8 cellular contexts compared by ENCODE assay signal in genomic region chr11:9004310-9004945, GRCh38. TPM values are rescaled to one million over a fixed set of nuclear protein-coding genes. Genes with fewer than 3 reads are reported as not detected.
DNase-seq lines count a peak whose midpoint lies in the region; ATAC-seq and TF ChIP-seq lines count a peak whose summit lies in the region.

No MANE protein-coding gene starts in this region.

- no peaks in the 10 kb centered on the region for H3K4me1 ChIP-seq in cardiac muscle cell (ENCODE audit: low read depth)
- no peaks in the 10 kb centered on the region for H3K4me1 ChIP-seq in prostate gland (replicated peaks)

- peaks cover 27% of the 10 kb centered on the region for H3K4me1 Mint-ChIP-seq in activated T-cell treated with anti-CD3 and anti-CD28 coated beads, Interleukin-2, amount 50 U/mL, for 24 hours (ENCODE audit: low read depth)

- TF ChIP-seq CTCF in cardiac muscle cell (IDR thresholded peaks at IDR 0.05; ENCODE audit: low read depth, low read length) (no peak), fibroblast of villous mesenchyme (IDR thresholded peaks at IDR 0.05; ENCODE audit: insufficient read depth, low read depth, low read length) (no peak), prostate gland (IDR thresholded peaks at IDR 0.05) (no peak)

- no peaks in the 10 kb centered on the region for H3K36me3 Mint-ChIP-seq in activated T-cell treated with anti-CD3 and anti-CD28 coated beads, Interleukin-2, amount 50 U/mL, for 24 hours (ENCODE audit: low read depth)

- peak overlapping the region; percentile 18 for H3K4me3 Mint-ChIP-seq in activated T-cell treated with anti-CD3 and anti-CD28 coated beads, Interleukin-2, amount 50 U/mL, for 24 hours

- no peak for ATAC-seq in GM21619 (IDR thresholded peaks at IDR 0.05; ENCODE audit: unreplicated experiment)

- H3K9me3 ChIP-seq in cardiac muscle cell (ENCODE audit: low read depth): no peaks in the 10 kb centered on the region
- no peaks in the 10 kb centered on the region for H3K9me3 ChIP-seq in prostate gland

- TF ChIP-seq POLR2A in prostate gland (IDR thresholded peaks at IDR 0.05): no peak

- peak overlapping the region; percentile 25 for H3K4me3 ChIP-seq in cardiac muscle cell
- peak overlapping the region; percentile 54 for H3K4me3 ChIP-seq in fibroblast of villous mesenchyme (ENCODE audit: low read depth, low read length)
- peak overlapping the region; percentile 22 to 34 for H3K4me3 ChIP-seq in prostate gland

- no peak overlapping the region for H3K27ac ChIP-seq in cardiac muscle cell
- no peak overlapping the region for H3K27ac ChIP-seq in prostate gland

- peak overlapping the region; percentile 35 for H3K27ac Mint-ChIP-seq in activated T-cell treated with anti-CD3 and anti-CD28 coated beads, Interleukin-2, amount 50 U/mL, for 24 hours

- peak in 1 of 2 donors; percentile 54 for DNase-seq in cardiac muscle cell (ENCODE audit: low read depth in 1 of 2, low spot score in 1 of 2)
- no peak for DNase-seq in cardiac septum (ENCODE audit: low spot score)
- peak; percentile 48 for DNase-seq in activated T-cell treated with anti-CD3 and anti-CD28 coated beads, Interleukin-2, amount 50 U/mL, for 24 hours
- DNase-seq in fibroblast of villous mesenchyme (ENCODE audit: low read depth): no peak
- DNase-seq in prostate gland (ENCODE audit: low spot score): no peak
- DNase-seq in activated CD4-positive, CD25-positive, alpha-beta regulatory T cell (lab: John Stamatoyannopoulos, UW): no peak
- DNase-seq in CD1c-positive myeloid dendritic cell (ENCODE audit: extremely low spot score): no peak

- peaks cover 97% of the 10 kb centered on the region for H3K27me3 ChIP-seq in cardiac muscle cell
- no peaks in the 10 kb centered on the region for H3K27me3 ChIP-seq in prostate gland (replicated peaks; ENCODE audit: insufficient read depth)

- H3K9me3 Mint-ChIP-seq in activated T-cell treated with anti-CD3 and anti-CD28 coated beads, Interleukin-2, amount 50 U/mL, for 24 hours: no peaks in the 10 kb centered on the region

- intact Hi-C loops in cardiac septum (cut with DNase I) (no loop called here), prostate gland (cut with DNase I) (no loop called here)

- H3K36me3 ChIP-seq in cardiac muscle cell (no peaks in the 10 kb centered on the region), prostate gland (no peaks in the 10 kb centered on the region)

- 9% methylated on average over 60 of the region's 60 CpGs for WGBS in prostate gland

- peaks cover 45% of the 10 kb centered on the region for H3K27me3 Mint-ChIP-seq in activated T-cell treated with anti-CD3 and anti-CD28 coated beads, Interleukin-2, amount 50 U/mL, for 24 hours

RNA-seq across cellular contexts. Expression of gene NRIP3, which starts 0.6 kb away (rescaled TPM):
- total RNA-seq in cardiac muscle cell: 2.1 and 2.5 TPM in 2 replicates
- polyA plus RNA-seq in cardiac muscle cell: 0.04 and 0.57 TPM in 2 replicates
- total RNA-seq in cardiac septum: 1.0 TPM
- total RNA-seq in fibroblast of villous mesenchyme: 10.8 and 20.9 TPM in 2 replicates
- total RNA-seq in prostate gland: 1 to 10 TPM in 1 of 2 donors, under 1 TPM in 1; 0.27 to 6.0 TPM

RNA-seq across cellular contexts. Expression of gene TMEM9B, which starts 40.2 kb away (rescaled TPM):
- total RNA-seq in cardiac muscle cell (15.4 and 20.9 TPM in 2 replicates), cardiac septum (43.7 TPM), fibroblast of villous mesenchyme (25.4 and 43.2 TPM in 2 replicates), prostate gland (10 to 100 TPM; 51.3 to 58.9 TPM)
- polyA plus RNA-seq in cardiac muscle cell: 36.2 and 39.4 TPM in 2 replicates
